In the genomic region with DNA sequence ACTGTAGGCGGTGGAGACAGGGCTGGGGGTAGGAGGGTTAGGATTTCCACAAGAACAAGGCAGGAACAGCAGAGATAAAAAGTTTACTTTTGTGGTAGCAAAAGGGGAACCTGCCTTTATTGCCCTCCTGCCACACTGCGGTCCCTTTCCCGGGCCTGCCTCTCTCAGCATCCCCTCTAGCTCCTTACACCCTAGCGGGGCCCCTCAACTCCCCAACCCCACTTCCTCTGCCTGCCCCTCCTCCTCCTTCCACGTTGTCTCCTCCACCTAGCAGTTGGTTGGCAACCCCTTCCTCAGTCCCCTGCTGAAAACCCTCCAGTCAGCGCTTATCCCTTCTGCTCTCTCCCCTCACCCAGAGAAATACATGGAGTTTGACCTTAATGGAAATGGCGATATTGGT, we compare ENCODE assay signal across 9 cellular contexts.
A peak's percentile ranks its signal among the peaks of the same experiment; 100 is the strongest.
DNase-seq lines count a peak whose midpoint lies in the region; ATAC-seq and TF ChIP-seq lines count a peak whose summit lies in the region.
"Had no signal": no experiment of that assay in that cellular context is flagged by ENCODE, and none has a peak within 500 bp of the region (broad histone marks: within the 10 kb centered on the region; RNA-seq: fewer than 3 reads in every experiment).

No MANE protein-coding gene starts in this region.

- peak overlapping the region in 1 of 2 donors; percentile 74 for H3K27ac ChIP-seq in coronary artery

- DNase-seq in SIG-M5 (lab: John Stamatoyannopoulos, UW) (peak; percentile 45), coronary artery (ENCODE audit: low spot score) (no peak), NCI-H1436 treated with DMSO at 0.1 percent for 48 hours (lab: John Stamatoyannopoulos, UW) (no peak)
- DNase-seq in stimulated activated CD4-positive, alpha-beta T cell treated with anti-CD3 and anti-CD28 coated beads, Interleukin-4, amount 100 ng/mL, for 1 hour, result peak; percentile 34
- DNase-seq in effector CD4-positive, alpha-beta T cell, result no peak
- no peak for DNase-seq in NK-92 treated with Interleukin-12 subunit alpha and Interleukin-12 subunit beta, amount 100 ng/mL, for 24 hours (lab: John Stamatoyannopoulos, UW)
- DNase-seq: NCI-H1417 had no signal

- ATAC-seq in GM18520 (IDR thresholded peaks at IDR 0.05; ENCODE audit: unreplicated experiment), result no peak

- in situ Hi-C loops in GM18951 (cut with MboI; ENCODE audit: low sequenced_read_pairs, unreplicated experiment), result no loop called here

- TF ChIP-seq CTCF in coronary artery (IDR thresholded peaks at IDR 0.05), result no peak

- peak; percentile 18 for TF ChIP-seq POLR2A in GM18951 (IDR thresholded peaks at IDR 0.05; ENCODE audit: extremely low read depth, insufficient read depth, insufficient read length)

- H3K4me3 ChIP-seq in coronary artery, result peak overlapping the region; percentile 54

Comparison
In these comparisons a context has a peak if more than half of its experiments do, and no peak if none do; other contexts are left out.
1. DNase-seq: peak in SIG-M5 (single experiment) and stimulated activated CD4-positive, alpha-beta T cell treated with anti-CD3 and anti-CD28 coated beads, Interleukin-4, amount 100 ng/mL, for 1 hour (single experiment); none in coronary artery (single experiment), NCI-H1436 treated with DMSO at 0.1 percent for 48 hours (single experiment), effector CD4-positive, alpha-beta T cell (single experiment) and NK-92 treated with Interleukin-12 subunit alpha and Interleukin-12 subunit beta, amount 100 ng/mL, for 24 hours (single experiment).